In the genomic region with DNA sequence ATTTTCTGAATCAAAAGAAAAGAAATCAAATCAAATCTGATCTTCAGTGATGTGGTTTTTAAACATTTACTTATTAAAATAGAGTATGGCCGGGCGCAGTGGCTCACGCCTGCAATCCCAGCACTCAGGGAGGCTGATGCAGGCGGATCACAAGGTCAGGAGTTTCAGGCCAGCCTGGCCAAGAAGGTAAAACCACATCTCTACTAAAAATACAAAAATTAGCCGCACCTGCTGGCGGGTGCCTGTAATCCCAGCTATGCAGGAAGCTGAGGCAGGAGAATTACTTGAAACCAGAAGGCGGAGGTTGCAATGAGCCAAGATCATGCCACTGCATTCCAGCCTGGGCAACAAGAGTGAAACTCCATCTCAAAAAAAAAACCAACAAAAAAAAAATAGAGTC, we compare ENCODE assay signal across 16 cellular contexts.
DNase-seq lines count a peak whose midpoint lies in the region; FAIRE-seq and TF ChIP-seq lines count a peak whose summit lies in the region.
"Had no signal": no experiment of that assay in that cellular context is flagged by ENCODE, and none has a peak within 500 bp of the region (broad histone marks: within the 10 kb centered on the region; RNA-seq: fewer than 3 reads in every experiment).

No MANE protein-coding gene starts in this region.

- no peak overlapping the region for H2BK20ac ChIP-seq in H1 (ENCODE audit: low read length)

- no peaks in the 10 kb centered on the region for H3K79me1 ChIP-seq in H1 (ENCODE audit: low read depth, low read length)

- peak overlapping the region; percentile 85 for H3K4me2 ChIP-seq in KMS-11
- no peak overlapping the region for H3K4me2 ChIP-seq in H1 (ENCODE audit: insufficient read depth in 1 of 2, low read depth in 2 of 2, low read length in 2 of 2)

- 84% methylated on average over 7 of the region's 7 CpGs; no CpG with 5 or more reads in 1 of the 2 experiments for whole genome bisulfite sequencing in H1 (ENCODE audit: extremely low coverage in 1 of 2, insufficient coverage in 1 of 2, insufficient read length in 1 of 2, insufficient replicate concordance in 2 of 2, low coverage in 1 of 2, low lambda C conversion rate in 2 of 2, missing lambda C conversion rate in 1 of 2), 2 experiments
- 93 to 96% methylated on average over 4 to 7 of the region's 7 CpGs for WGBS in transverse colon (ENCODE audit: low coverage in 1 of 2), 2 donors

- FAIRE-seq in H1 (lab: Jason Lieb, UNC) = no peak
- FAIRE-seq: A204.1, D721Med, GM12891, H54 had no signal

- TF ChIP-seq POLR2A in H1 (IDR thresholded peaks at IDR 0.05; ENCODE audit: control extremely low read depth in 1 of 2, low read depth in 2 of 2, low read length in 2 of 2) = no peak
- TF ChIP-seq POLR2A in transverse colon (IDR thresholded peaks at IDR 0.05) = no peak

- H3K14ac ChIP-seq in H1 (ENCODE audit: insufficient read length) = no peak overlapping the region

- H3K36me3 ChIP-seq in KMS-11 (ENCODE audit: insufficient read depth) (no peaks in the 10 kb centered on the region), H1 (ENCODE audit: control insufficient read depth in 2 of 4, insufficient read depth in 4 of 4, low read length in 3 of 4) (no peaks in the 10 kb centered on the region; a peak in 1 of 8 replicates), transverse colon (no peaks in the 10 kb centered on the region)

- no peak overlapping the region for H4K91ac ChIP-seq in H1 (replicated peaks; ENCODE audit: insufficient read length, low read length)

- no peaks in the 10 kb centered on the region for H3K23me2 ChIP-seq in H1 (ENCODE audit: low read depth, low read length)

- no peak overlapping the region for H2BK15ac ChIP-seq in H1 (ENCODE audit: low read length)

- in situ Hi-C loops in transverse colon (cut with MboI; ENCODE audit: low pct_ligation_motif_present in 1 of 4, low pct_unique_long_range_greater_than_20kb in 1 of 4, low sequenced_read_pairs in 3 of 4) = no loop called here

- no peak overlapping the region for H4K5ac ChIP-seq in H1 (ENCODE audit: insufficient read length, low read depth, low read length)

- H3K18ac ChIP-seq in H1 (ENCODE audit: extremely low read depth, low read length) = no peak overlapping the region

- H3K27ac ChIP-seq in KMS-11 (peak overlapping the region; percentile 88), H1 (ENCODE audit: low read depth, low read length) (no peak overlapping the region), transverse colon (no peak overlapping the region)

- no peak for DNase-seq in H1 (ENCODE audit: low read depth in 1 of 2, low spot score in 2 of 2)
- peak; percentile 55 for DNase-seq in myocyte (ENCODE audit: low read depth)
- no peak for DNase-seq in NCI-H1048 (lab: John Stamatoyannopoulos, UW)
- no peak for DNase-seq in SW 1271 (lab: John Stamatoyannopoulos, UW)
- no peak for DNase-seq in transverse colon
- no peak for DNase-seq in inferior parietal cortex (ENCODE audit: extremely low spot score)
- DNase-seq: CD8-positive, alpha-beta T cell; COR-L47; DMS153; DMS79 treated with DMSO at 0.1 percent for 48 hours; EL had no signal

- no peak overlapping the region for H2BK12ac ChIP-seq in H1 (ENCODE audit: low read depth, low read length)

- H2BK5ac ChIP-seq in H1 (ENCODE audit: low read depth, low read length) = no peak overlapping the region

- H4K20me1 ChIP-seq in KMS-11 (ENCODE audit: insufficient read depth) (no peaks in the 10 kb centered on the region), H1 (replicated peaks in 1 of 2; ENCODE audit: control insufficient read depth in 1 of 2, insufficient read depth in 2 of 2, low read length in 2 of 2) (no peaks in the 10 kb centered on the region)

- H3K27me3 ChIP-seq in KMS-11 (ENCODE audit: insufficient read depth, low read depth) = no peaks in the 10 kb centered on the region
- no peaks in the 10 kb centered on the region for H3K27me3 ChIP-seq in H1 (replicated peaks in 1 of 4; ENCODE audit: control insufficient read depth in 3 of 4, extremely low read depth in 1 of 4, insufficient read depth in 3 of 4, low read length in 3 of 4)
- no peaks in the 10 kb centered on the region for H3K27me3 ChIP-seq in transverse colon

- no peak overlapping the region for H3K56ac ChIP-seq in H1 (replicated peaks; ENCODE audit: insufficient read length, low read depth, low read length)

- TF ChIP-seq RAD21 in H1 (IDR thresholded peaks at IDR 0.05 in 1 of 2, conservative IDR thresholded peaks at IDR 0.05 in 1 of 2; ENCODE audit: low read depth in 2 of 2, low read length in 2 of 2) = no peak

- H2BK120ac ChIP-seq in H1 (replicated peaks; ENCODE audit: low read depth, low read length) = no peak overlapping the region

- no peaks in the 10 kb centered on the region for H3K9me3 ChIP-seq in H1 (ENCODE audit: insufficient read depth in 2 of 2, low read depth in 1 of 2, low read length in 1 of 2)
- no peaks in the 10 kb centered on the region for H3K9me3 ChIP-seq in transverse colon

- peak overlapping the region; percentile 31; the same call in 1 of the 2 replicates for H4K8ac ChIP-seq in H1 (ENCODE audit: extremely low read depth, insufficient read depth, low read length)

- no peak for TF ChIP-seq CTCF in KMS-11 (conservative IDR thresholded peaks at IDR 0.05; ENCODE audit: low read depth, low read length)
- TF ChIP-seq CTCF in H1 (IDR thresholded peaks at IDR 0.05; ENCODE audit: control extremely low read depth in 1 of 3, insufficient read depth in 1 of 3, low read depth in 1 of 3, low read length in 3 of 3) = no peak
- TF ChIP-seq CTCF in transverse colon (IDR thresholded peaks at IDR 0.05) = no peak

- peak overlapping the region; percentile 58; the same call in 1 of the 2 replicates for H3K9ac ChIP-seq in KMS-11
- H3K9ac ChIP-seq in H1 (replicated peaks in 1 of 4; ENCODE audit: extremely low read depth in 1 of 4, low read depth in 3 of 4, low read length in 3 of 4) = no peak overlapping the region

- no peaks in the 10 kb centered on the region for H3K79me2 ChIP-seq in KMS-11 (ENCODE audit: insufficient read depth, low read depth)
- H3K79me2 ChIP-seq in H1 (ENCODE audit: control insufficient read depth in 1 of 2, insufficient read depth in 2 of 2, low read length in 2 of 2) = no peaks in the 10 kb centered on the region

- CTCF ChIA-PET in H1 (lab: Charles Lee; ENCODE audit: partially characterized antibody) = interaction anchor here (1.1 kb wide), 1 partner anchor 161 kb away, joined by 3 read pairs; no protein-coding TSS in a partner anchor

- intact Hi-C loops in transverse colon (cut with DNase I; ENCODE audit: low total_unique reads) = no loop called here

- POLR2A ChIA-PET in H1 (lab: Charles Lee; ENCODE audit: partially characterized antibody) = no interaction called here

- H3K4me3 ChIP-seq in KMS-11 (IDR thresholded peaks at IDR 0.05; ENCODE audit: insufficient read depth, low read depth, low read length) = no peak overlapping the region
- no peak overlapping the region for H3K4me3 ChIP-seq in H1 (ENCODE audit: extremely low read depth in 1 of 4, insufficient read depth in 2 of 4, low read depth in 3 of 4, low read length in 4 of 4)
- no peak overlapping the region for H3K4me3 ChIP-seq in transverse colon

- H3K23ac ChIP-seq in H1 (ENCODE audit: insufficient read length) = no peak overlapping the region

- H3K4ac ChIP-seq in H1 (replicated peaks; ENCODE audit: insufficient read length, low read depth, low read length) = no peak overlapping the region

- H2AFZ ChIP-seq in KMS-11 (ENCODE audit: low read depth) = peak overlapping the region; percentile 45; the same call in 1 of the 2 replicates
- H2AFZ ChIP-seq in H1 (ENCODE audit: low read length) = no peak overlapping the region

- H2AK5ac ChIP-seq in H1 (ENCODE audit: low read depth, low read length) = no peak overlapping the region

- H3K4me1 ChIP-seq in KMS-11 (ENCODE audit: low read depth, poor library complexity, severe bottlenecking) (peaks cover 66% of the 10 kb centered on the region), H1 (replicated peaks in 1 of 4; ENCODE audit: control insufficient read depth in 3 of 4, insufficient read depth in 4 of 4, low read length in 3 of 4) (peaks cover 9 to 19% (median 18%) of the 10 kb centered on the region in 4 experiments), transverse colon (no peaks in the 10 kb centered on the region)

- TF ChIP-seq EP300 in H1 (IDR thresholded peaks at IDR 0.05; ENCODE audit: borderline replicate concordance in 1 of 2, low read depth in 2 of 2, low read length in 2 of 2) (no peak), transverse colon (IDR thresholded peaks at IDR 0.05; ENCODE audit: low read depth) (no peak)

TF ChIP-seq in H1, 55 proteins besides CTCF, POLR2A, EP300 and RAD21:
- no peak for TF ChIP-seq HDAC2 (IDR thresholded peaks at IDR 0.05; ENCODE audit: borderline replicate concordance in 1 of 2, low read depth in 2 of 2, low read length in 2 of 2)
- TF ChIP-seq TAF1 (IDR thresholded peaks at IDR 0.05; ENCODE audit: low read depth, low read length) = no peak
- TF ChIP-seq POLR2AphosphoS5 (IDR thresholded peaks at IDR 0.05; ENCODE audit: low read depth, low read length) = no peak
- no peak for TF ChIP-seq JUND (IDR thresholded peaks at IDR 0.05; ENCODE audit: low read length)
- no peak for TF ChIP-seq SUZ12 (IDR thresholded peaks at IDR 0.05; ENCODE audit: low read length)
- TF ChIP-seq, protein P1, sequence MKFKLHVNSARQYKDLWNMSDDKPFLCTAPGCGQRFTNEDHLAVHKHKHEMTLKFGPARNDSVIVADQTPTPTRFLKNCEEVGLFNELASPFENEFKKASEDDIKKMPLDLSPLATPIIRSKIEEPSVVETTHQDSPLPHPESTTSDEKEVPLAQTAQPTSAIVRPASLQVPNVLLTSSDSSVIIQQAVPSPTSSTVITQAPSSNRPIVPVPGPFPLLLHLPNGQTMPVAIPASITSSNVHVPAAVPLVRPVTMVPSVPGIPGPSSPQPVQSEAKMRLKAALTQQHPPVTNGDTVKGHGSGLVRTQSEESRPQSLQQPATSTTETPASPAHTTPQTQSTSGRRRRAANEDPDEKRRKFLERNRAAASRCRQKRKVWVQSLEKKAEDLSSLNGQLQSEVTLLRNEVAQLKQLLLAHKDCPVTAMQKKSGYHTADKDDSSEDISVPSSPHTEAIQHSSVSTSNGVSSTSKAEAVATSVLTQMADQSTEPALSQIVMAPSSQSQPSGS (IDR thresholded peaks at IDR 0.05; ENCODE audit: low read length) = no peak
- TF ChIP-seq, protein P2, sequence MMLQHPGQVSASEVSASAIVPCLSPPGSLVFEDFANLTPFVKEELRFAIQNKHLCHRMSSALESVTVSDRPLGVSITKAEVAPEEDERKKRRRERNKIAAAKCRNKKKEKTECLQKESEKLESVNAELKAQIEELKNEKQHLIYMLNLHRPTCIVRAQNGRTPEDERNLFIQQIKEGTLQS (IDR thresholded peaks at IDR 0.05; ENCODE audit: insufficient read depth, low read depth, low read length) = no peak
- no peak for TF ChIP-seq NRF1 (IDR thresholded peaks at IDR 0.05; ENCODE audit: low read depth, low read length)
- no peak for TF ChIP-seq GABPA (IDR thresholded peaks at IDR 0.05; ENCODE audit: borderline replicate concordance, insufficient read depth, low read length)
